ENCODE assay signal across 8 cellular contexts in the genomic region with DNA sequence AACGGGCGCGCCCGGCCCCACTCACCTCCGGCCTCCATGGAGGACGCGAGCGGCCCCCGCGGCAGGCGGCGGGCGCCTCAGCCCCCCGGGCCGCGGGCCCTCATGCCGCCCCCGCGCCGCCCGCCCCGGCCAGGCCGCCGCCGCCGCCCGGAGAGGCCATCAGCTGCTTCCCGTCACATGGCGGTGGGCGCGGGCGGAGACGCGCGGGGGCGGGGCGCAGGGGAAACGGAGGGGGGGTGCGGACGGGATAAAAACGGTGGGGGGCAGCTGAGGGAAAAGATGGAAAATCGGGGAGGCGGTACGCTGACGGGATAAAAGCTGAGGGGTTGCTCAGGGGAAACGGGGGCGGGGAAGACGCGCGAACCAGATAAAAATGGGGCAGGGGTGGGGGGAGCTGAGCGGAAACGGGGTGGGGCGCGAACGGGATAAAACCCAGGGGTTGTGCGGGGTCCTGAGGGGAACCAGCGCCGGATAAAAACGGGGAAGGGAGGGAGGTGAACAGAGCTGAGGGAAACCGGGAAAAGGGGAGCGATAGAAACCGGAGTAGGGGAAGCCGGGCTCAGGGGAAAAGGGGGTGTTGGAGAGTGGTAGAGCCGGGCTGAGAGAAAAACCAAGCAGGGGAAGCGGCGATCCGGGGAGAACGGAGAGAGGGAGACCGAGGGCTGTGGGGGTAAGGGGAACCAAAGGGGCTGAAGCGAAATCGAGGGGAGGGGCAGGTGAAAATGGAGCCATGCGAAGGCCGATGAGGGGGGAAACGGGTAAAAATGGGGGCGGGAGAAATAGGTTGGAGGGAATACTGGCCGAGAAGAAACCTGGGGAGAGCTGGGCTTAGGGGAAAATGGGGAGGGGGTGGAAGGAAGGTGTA. TPM values are rescaled to one million over a fixed set of nuclear protein-coding genes. Genes with fewer than 3 reads are reported as not detected.
DNase-seq lines count a peak whose midpoint lies in the region; ATAC-seq and TF ChIP-seq lines count a peak whose summit lies in the region.

Gene WSB2, minus strand, starts transcription at position 169 of the 865 bp plus-strand sequence. Its CDS starts 131 bp downstream, at position 38.

- peak within 1 kb of the TSS; percentile 81 for H3K9ac ChIP-seq in iPS-15b (ENCODE audit: low read depth, low read length)

- H3K4me1 ChIP-seq in BE2C: no peaks in the 10 kb centered on the region
- H3K4me1 ChIP-seq in iPS-15b (ENCODE audit: control insufficient read depth, insufficient read depth, low read length): peaks cover 15% of the 10 kb centered on the region
- H3K4me1 ChIP-seq in sigmoid colon: peaks cover 0 to 38% (median 32%) of the 10 kb centered on the region in 4 donors

- peak; percentile 62 for DNase-seq in BE2C
- DNase-seq in M059J (ENCODE audit: low read depth): peak; percentile 56
- peak; percentile 64 to 70 for DNase-seq in T47D (ENCODE audit: low read depth in 1 of 2, low spot score in 1 of 2)
- DNase-seq in sigmoid colon: peak; percentile 86
- no peak for DNase-seq in inferior parietal cortex (ENCODE audit: extremely low spot score)

- intact Hi-C loops in sigmoid colon (cut with DNase I): loop anchor here (1.0 to 10.0 kb wide), 5 partner anchors 45 to 474 kb away; partner anchors contain the start of genes RFC5 and TAOK3

- H3K27me3 ChIP-seq in BE2C: no peaks in the 10 kb centered on the region
- H3K27me3 ChIP-seq in iPS-15b (ENCODE audit: control insufficient read depth, insufficient read depth, low read length): no peaks in the 10 kb centered on the region
- H3K27me3 ChIP-seq in sigmoid colon: no peaks in the 10 kb centered on the region

- no peak for TF ChIP-seq CTCF in BE2C (IDR thresholded peaks at IDR 0.05; ENCODE audit: low read depth, low read length)
- TF ChIP-seq CTCF in VCaP (conservative IDR thresholded peaks at IDR 0.05): no peak
- no peak for TF ChIP-seq CTCF in sigmoid colon (IDR thresholded peaks at IDR 0.05)

- in situ Hi-C loops in T47D (cut with HindIII; ENCODE audit: low pct_unique_long_range_greater_than_20kb, low sequenced_read_pairs): no loop called here

- H3K36me3 ChIP-seq in BE2C (no peaks in the 10 kb centered on the region), iPS-15b (ENCODE audit: control insufficient read depth, insufficient read depth, low read length) (peaks cover 3% of the 10 kb centered on the region), sigmoid colon (no peaks in the 10 kb centered on the region)

- no peak for TF ChIP-seq POLR2A in sigmoid colon (IDR thresholded peaks at IDR 0.05)

- peak; percentile 36 for ATAC-seq in GM19455 (IDR thresholded peaks at IDR 0.05; ENCODE audit: unreplicated experiment)

- peak within 1 kb of the TSS; percentile 99 for H3K27ac ChIP-seq in VCaP
- peak within 1 kb of the TSS; percentile 94 to 98 (median 98) for H3K27ac ChIP-seq in sigmoid colon

- TF ChIP-seq EP300 in sigmoid colon (IDR thresholded peaks at IDR 0.05): no peak

- H3K4me3 ChIP-seq in BE2C (ENCODE audit: low read depth, low read length) (peak within 1 kb of the TSS; percentile 75), iPS-15b (ENCODE audit: low read depth, low read length) (peak within 1 kb of the TSS; percentile 90), sigmoid colon (peak within 1 kb of the TSS; percentile 81 to 89 (median 84))

- H3K9me3 ChIP-seq in BE2C: no peaks in the 10 kb centered on the region
- no peaks in the 10 kb centered on the region for H3K9me3 ChIP-seq in iPS-15b (ENCODE audit: control insufficient read depth, insufficient read depth, low read length)
- H3K9me3 ChIP-seq in sigmoid colon: no peaks in the 10 kb centered on the region

- WGBS in sigmoid colon, 2 donors: 1% methylated on average over 76 of the region's 76 CpGs

RNA-seq across cellular contexts. Expression of gene WSB2, which starts in this region (rescaled TPM):
- polyA plus RNA-seq in BE2C (2012; ENCODE audit: insufficient read depth, insufficient read length, low read depth): 62.6 TPM
- 116 and 133 TPM in 2 replicates for total RNA-seq in M059J (2014; rRNA removed; shearing (Covaris generic))
- 10 to 100 TPM; 50.2 to 64.0 (median 55.6) TPM for total RNA-seq in sigmoid colon
- polyA plus RNA-seq in sigmoid colon: 100 to 1,000 TPM in 2 of 3 donors, 10 to 100 TPM in 1; 58.9 to 160 (median 105) TPM
